In the genomic region with DNA sequence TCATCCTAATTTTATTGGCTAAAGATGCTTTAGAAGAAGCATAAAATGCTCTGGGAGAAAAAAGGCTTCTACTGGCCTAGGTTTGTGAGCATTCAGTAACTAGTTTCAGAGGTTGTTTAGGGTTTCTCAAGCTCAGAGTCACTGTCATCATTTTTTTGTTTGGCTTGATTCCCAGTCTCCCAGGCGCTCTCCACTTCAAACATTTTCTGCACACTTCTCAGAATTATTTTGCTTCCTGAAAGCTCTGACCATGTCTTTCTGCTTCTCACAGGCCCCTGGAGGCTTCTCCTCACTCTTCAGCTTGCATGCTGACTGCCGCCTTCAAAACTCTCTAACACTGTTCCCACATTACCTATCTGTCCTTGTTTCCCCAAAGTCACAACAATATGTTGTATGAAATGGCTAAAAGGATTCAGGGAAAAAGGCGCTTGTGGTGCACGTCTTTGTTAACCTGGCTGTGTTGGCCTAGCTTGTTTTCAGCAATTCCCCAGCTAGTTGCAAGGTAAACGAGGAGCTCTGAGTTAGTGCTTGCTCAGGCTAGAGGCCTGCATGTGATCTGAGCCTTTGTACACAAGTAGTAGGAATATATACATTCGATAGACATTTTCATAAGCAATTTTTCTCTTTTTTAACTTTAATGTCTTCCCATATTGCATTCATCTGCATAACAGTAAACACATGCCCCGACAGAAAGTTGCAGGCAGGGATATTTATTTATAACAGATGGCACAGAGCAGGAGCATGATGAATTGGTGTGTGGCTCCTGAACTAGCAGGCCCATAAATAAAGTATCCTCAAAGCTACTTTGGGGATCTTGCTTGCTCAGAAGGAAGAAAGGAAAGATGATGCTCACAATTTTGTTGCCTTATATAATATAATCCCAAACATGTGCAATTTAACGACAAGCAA, we compare ENCODE assay signal across 11 cellular contexts.
DNase-seq lines count a peak whose midpoint lies in the region; ATAC-seq and TF ChIP-seq lines count a peak whose summit lies in the region.
"Had no signal": no experiment of that assay in that cellular context is flagged by ENCODE, and none has a peak within 500 bp of the region (broad histone marks: within the 10 kb centered on the region; RNA-seq: fewer than 3 reads in every experiment).

No MANE protein-coding gene starts in this region.

- peak overlapping the region in 1 of 11 experiments; percentile 25; a peak in 1 of 22 replicates for H3K9ac ChIP-seq in BLaER1 treated with 17β-estradiol and CSF1 and Interleukin-3, amounts not matched to agents 10 nM and 100 nM
- peak overlapping the region; percentile 56 for H3K9ac ChIP-seq in mesenchymal stem cell (ENCODE audit: low read length)

- H3K18ac ChIP-seq in mesenchymal stem cell (ENCODE audit: low read depth in 1 of 2, low read length in 2 of 2) = peak overlapping the region; percentile 23 to 95

- H2BK15ac ChIP-seq in mesenchymal stem cell (ENCODE audit: low read depth, poor library complexity, severe bottlenecking) = no peak overlapping the region

- TF ChIP-seq CTCF in GM10266 (IDR thresholded peaks at IDR 0.05; ENCODE audit: control insufficient read depth, insufficient read depth, low read depth, missing control alignments) = no peak

- H2AK5ac ChIP-seq in mesenchymal stem cell (ENCODE audit: low read length, severe bottlenecking) = no peak overlapping the region

- H4K91ac ChIP-seq in mesenchymal stem cell (ENCODE audit: low read length) = peak overlapping the region; percentile 0

- 37% methylated on average over 6 of the region's 8 CpGs for WGBS in mesenchymal stem cell

- H2AFZ ChIP-seq in mesenchymal stem cell (ENCODE audit: low read depth, low read length) = no peak overlapping the region

- H3K79me1 ChIP-seq in mesenchymal stem cell (replicated peaks; ENCODE audit: low read length, poor library complexity, severe bottlenecking) = no peaks in the 10 kb centered on the region

- ATAC-seq in GM21515 (IDR thresholded peaks at IDR 0.05; ENCODE audit: unreplicated experiment) (no peak), GM19328 (IDR thresholded peaks at IDR 0.05; ENCODE audit: unreplicated experiment) (no peak)

- peak overlapping the region; percentile 1 to 81 for H3K4ac ChIP-seq in mesenchymal stem cell (ENCODE audit: low read depth in 1 of 2, low read length in 2 of 2)

- no peaks in the 10 kb centered on the region for H3K27me3 ChIP-seq in BLaER1 treated with 17β-estradiol and CSF1 and Interleukin-3, amounts not matched to agents 10 nM and 100 nM
- H3K27me3 ChIP-seq in mesenchymal stem cell (ENCODE audit: control insufficient read depth in 1 of 2, insufficient read depth in 1 of 2, low read length in 2 of 2) = no peaks in the 10 kb centered on the region
- H3K27me3 ChIP-seq: ascending aorta had no signal

- H3K4me1 ChIP-seq in BLaER1 treated with 17β-estradiol and CSF1 and Interleukin-3, amounts not matched to agents 10 nM and 100 nM = peaks cover 21 to 40% (median 36%) of the 10 kb centered on the region in 10 experiments
- H3K4me1 ChIP-seq in mesenchymal stem cell (ENCODE audit: control insufficient read depth, insufficient read depth, low read depth, low read length) = no peaks in the 10 kb centered on the region

- H4K20me1 ChIP-seq in BLaER1 treated with 17β-estradiol and CSF1 and Interleukin-3, amounts not matched to agents 10 nM and 100 nM = no peaks in the 10 kb centered on the region

- no peak overlapping the region for H3K23ac ChIP-seq in mesenchymal stem cell (ENCODE audit: low read length in 2 of 2)

- no peak overlapping the region for H3K14ac ChIP-seq in mesenchymal stem cell (ENCODE audit: low read length in 2 of 2)

- peak; percentile 59 for DNase-seq in NCI-H1694 (lab: John Stamatoyannopoulos, UW)
- DNase-seq in cerebellum (ENCODE audit: low spot score) = peak; percentile 0
- peak; percentile 84 for DNase-seq in mesenchymal stem cell
- no peak for DNase-seq in GM10266 (ENCODE audit: extremely low spot score)
- DNase-seq in SKM-1 treated with dmso at 0.1 percent for 144 hours (lab: John Stamatoyannopoulos, UW; ENCODE audit: unreplicated experiment) = no peak
- DNase-seq: activated CD4-positive, alpha-beta T cell treated with anti-CD3 and anti-CD28 coated beads for 4 hours; NK-92 treated with Interleukin-12 subunit alpha and Interleukin-12 subunit beta, amount 100 ng/mL, for 24 hours had no signal

- no peak overlapping the region for H4K8ac ChIP-seq in mesenchymal stem cell (ENCODE audit: low read length)

- H3K4me2 ChIP-seq in BLaER1 treated with 17β-estradiol and CSF1 and Interleukin-3, amounts not matched to agents 10 nM and 100 nM = peak overlapping the region; percentile 3 to 67 (median 38); a peak in 17 of 22 replicates
- no peak overlapping the region for H3K4me2 ChIP-seq in mesenchymal stem cell (ENCODE audit: low read length, poor library complexity, severe bottlenecking)

- H3K9me3 ChIP-seq in BLaER1 treated with 17β-estradiol and CSF1 and Interleukin-3, amounts not matched to agents 10 nM and 100 nM (replicated peaks in 1 of 11) = no peaks in the 10 kb centered on the region
- no peaks in the 10 kb centered on the region for H3K9me3 ChIP-seq in mesenchymal stem cell (ENCODE audit: control insufficient read depth, low read length)
- H3K9me3 ChIP-seq: ascending aorta had no signal

- peak overlapping the region in 1 of 11 experiments; percentile 15; a peak in 3 of 22 replicates for H3K27ac ChIP-seq in BLaER1 treated with 17β-estradiol and CSF1 and Interleukin-3, amounts not matched to agents 10 nM and 100 nM
- no peak overlapping the region for H3K27ac ChIP-seq in mesenchymal stem cell (ENCODE audit: low read length, poor library complexity, severe bottlenecking)
- H3K27ac ChIP-seq: ascending aorta had no signal

- no peak overlapping the region for H2BK5ac ChIP-seq in mesenchymal stem cell (ENCODE audit: low read depth, low read length, poor library complexity, severe bottlenecking)

- H3K36me3 ChIP-seq in BLaER1 treated with 17β-estradiol and CSF1 and Interleukin-3, amounts not matched to agents 10 nM and 100 nM = no peaks in the 10 kb centered on the region
- H3K36me3 ChIP-seq in mesenchymal stem cell (ENCODE audit: control insufficient read depth in 1 of 2, insufficient read depth in 2 of 2, low read depth in 1 of 2, low read length in 2 of 2) = no peaks in the 10 kb centered on the region
- H3K36me3 ChIP-seq: ascending aorta had no signal

- H2BK120ac ChIP-seq in mesenchymal stem cell (ENCODE audit: low read depth, low read length) = no peak overlapping the region

- no peak overlapping the region for H3K4me3 ChIP-seq in BLaER1 treated with 17β-estradiol and CSF1 and Interleukin-3, amounts not matched to agents 10 nM and 100 nM
- no peak overlapping the region for H3K4me3 ChIP-seq in mesenchymal stem cell (ENCODE audit: insufficient read depth in 1 of 2, low read depth in 1 of 2, low read length in 2 of 2)
- H3K4me3 ChIP-seq: ascending aorta had no signal

- H2BK12ac ChIP-seq in mesenchymal stem cell (ENCODE audit: low read length in 2 of 2) = peak overlapping the region; percentile 2 to 96

Comparison
In these comparisons a context has a peak if more than half of its experiments do, and no peak if none do; other contexts are left out.
1. DNase-seq: peak in NCI-H1694 (single experiment), cerebellum (single experiment) and mesenchymal stem cell (single experiment); none in GM10266 (single experiment) and SKM-1 treated with dmso at 0.1 percent for 144 hours (single experiment).